Comparison of ENCODE assay signal across 13 cellular contexts in genomic region chr19:4077011-4077382, GRCh38. TPM values are rescaled to one million over a fixed set of nuclear protein-coding genes. Genes with fewer than 3 reads are reported as not detected.
DNase-seq lines count a peak whose midpoint lies in the region; ATAC-seq and TF ChIP-seq lines count a peak whose summit lies in the region.
"Had no signal": no experiment of that assay in that cellular context is flagged by ENCODE, and none has a peak within 500 bp of the region (broad histone marks: within the 10 kb centered on the region; RNA-seq: fewer than 3 reads in every experiment).

No MANE protein-coding gene starts in this region.

- H3K9me3 ChIP-seq in Peyer's patch (no peaks in the 10 kb centered on the region), heart right ventricle (no peaks in the 10 kb centered on the region), gastrocnemius medialis (no peaks in the 10 kb centered on the region)

- H3K4me1 Mint-ChIP-seq in T-helper 1 cell treated with Interleukin-12 subunit alpha and Interleukin-12 subunit beta and Interleukin-4 antibody, amounts not matched to agents 30 μg/mL and 1 μg/mL, for 36 hours (ENCODE audit: low read depth), result peaks cover 27% of the 10 kb centered on the region
- H3K4me1 Mint-ChIP-seq in type B pancreatic cell (ENCODE audit: unreplicated experiment), result peaks cover 5% of the 10 kb centered on the region

- H3K27ac ChIP-seq in Peyer's patch (peak overlapping the region; percentile 77 to 86 (median 82)), heart right ventricle (peak overlapping the region in 8 of 10 donors; percentile 87 to 95 (median 91)), gastrocnemius medialis (peak overlapping the region; percentile 0 to 80 (median 73))
- H3K27ac ChIP-seq: foreskin keratinocyte had no signal

- no peaks in the 10 kb centered on the region for H3K27me3 ChIP-seq in Peyer's patch
- H3K27me3 ChIP-seq in heart right ventricle, result no peaks in the 10 kb centered on the region
- no peaks in the 10 kb centered on the region for H3K27me3 ChIP-seq in gastrocnemius medialis
- H3K27me3 ChIP-seq: foreskin keratinocyte had no signal

- no peaks in the 10 kb centered on the region for H3K27me3 Mint-ChIP-seq in T-helper 1 cell treated with Interleukin-12 subunit alpha and Interleukin-12 subunit beta and Interleukin-4 antibody, amounts not matched to agents 30 μg/mL and 1 μg/mL, for 36 hours (ENCODE audit: low read depth)
- H3K27me3 Mint-ChIP-seq in type B pancreatic cell, result no peaks in the 10 kb centered on the region

- in situ Hi-C loops in gastrocnemius medialis (cut with MboI; ENCODE audit: low sequenced_read_pairs in 4 of 4), result no loop called here

- H3K27ac Mint-ChIP-seq in T-helper 1 cell treated with Interleukin-12 subunit alpha and Interleukin-12 subunit beta and Interleukin-4 antibody, amounts not matched to agents 30 μg/mL and 1 μg/mL, for 36 hours, result peak overlapping the region; percentile 41
- H3K27ac Mint-ChIP-seq in type B pancreatic cell, result no peak overlapping the region

- no peak overlapping the region for H3K4me3 Mint-ChIP-seq in T-helper 1 cell treated with Interleukin-12 subunit alpha and Interleukin-12 subunit beta and Interleukin-4 antibody, amounts not matched to agents 30 μg/mL and 1 μg/mL, for 36 hours
- no peak overlapping the region for H3K4me3 Mint-ChIP-seq in type B pancreatic cell

- WGBS in heart right ventricle, 2 donors, result 70 to 72% methylated on average over 3 of the region's 3 CpGs

- H3K36me3 Mint-ChIP-seq in T-helper 1 cell treated with Interleukin-12 subunit alpha and Interleukin-12 subunit beta and Interleukin-4 antibody, amounts not matched to agents 30 μg/mL and 1 μg/mL, for 36 hours (ENCODE audit: low read depth), result no peaks in the 10 kb centered on the region
- no peaks in the 10 kb centered on the region for H3K36me3 Mint-ChIP-seq in type B pancreatic cell

- TF ChIP-seq POLR2A in Peyer's patch (IDR thresholded peaks at IDR 0.05) (no peak), gastrocnemius medialis (IDR thresholded peaks at IDR 0.05) (no peak)

- no peak for DNase-seq in T-helper 1 cell
- no peak for DNase-seq in Peyer's patch
- no peak for DNase-seq in heart right ventricle
- DNase-seq in gastrocnemius medialis, result no peak
- no peak for DNase-seq in NCI-H2171 treated with DMSO at 0.1 percent for 48 hours (lab: John Stamatoyannopoulos, UW)
- DNase-seq in type B pancreatic cell (ENCODE audit: extremely low spot score, unreplicated experiment), result no peak
- no peak for DNase-seq in D341Med (ENCODE audit: low spot score)
- DNase-seq: 8988T, activated gamma-delta T cell treated with Interleukin-2 at 50 U/mL for 16 hours, cortex of kidney, foreskin keratinocyte, NCI-H1694 treated with DMSO at 0.1 percent for 48 hours had no signal

- H3K36me3 ChIP-seq in Peyer's patch (no peaks in the 10 kb centered on the region), heart right ventricle (no peaks in the 10 kb centered on the region), gastrocnemius medialis (no peaks in the 10 kb centered on the region)

- ATAC-seq in heart right ventricle (peak in 4 of 8 donors; percentile 13 to 45 (median 23)), gastrocnemius medialis (no peak)
- ATAC-seq: foreskin keratinocyte had no signal

- H3K4me1 ChIP-seq in Peyer's patch, result peaks cover 3 to 18% (median 5%) of the 10 kb centered on the region in 4 donors
- peaks cover 9 to 34% (median 18%) of the 10 kb centered on the region in 9 donors for H3K4me1 ChIP-seq in heart right ventricle
- H3K4me1 ChIP-seq in gastrocnemius medialis, result peaks cover 0 to 10% of the 10 kb centered on the region in 2 donors
- H3K4me1 ChIP-seq: foreskin keratinocyte had no signal

- intact Hi-C loops in heart right ventricle (cut with DNase I) (loop anchor here in 2 of 10 donors (5.0 kb wide), 2 partner anchors 35 to 45 kb away; partner anchors contain the start of gene MAP2K2 (in 1 of the 2)), gastrocnemius medialis (cut with DNase I; ENCODE audit: low total_unique reads) (no loop called here)

- H3K4me3 ChIP-seq in Peyer's patch (no peak overlapping the region), heart right ventricle (no peak overlapping the region), gastrocnemius medialis (no peak overlapping the region)

- no peaks in the 10 kb centered on the region for H3K9me3 Mint-ChIP-seq in T-helper 1 cell treated with Interleukin-12 subunit alpha and Interleukin-12 subunit beta and Interleukin-4 antibody, amounts not matched to agents 30 μg/mL and 1 μg/mL, for 36 hours
- no peaks in the 10 kb centered on the region for H3K9me3 Mint-ChIP-seq in type B pancreatic cell

- TF ChIP-seq CTCF in Peyer's patch (IDR thresholded peaks at IDR 0.05) (no peak), heart right ventricle (IDR thresholded peaks at IDR 0.05) (no peak), gastrocnemius medialis (IDR thresholded peaks at IDR 0.05 in 4 of 5, conservative IDR thresholded peaks at IDR 0.05 in 1 of 5) (no peak), type B pancreatic cell (conservative IDR thresholded peaks at IDR 0.05) (no peak)

RNA-seq across cellular contexts. Expression of gene ZBTB7A, which starts 10.3 kb away (rescaled TPM):
- total RNA-seq in Peyer's patch (100 to 1,000 TPM in 2 of 4 donors, 10 to 100 TPM in 2; 74.3 to 149 (median 96.1) TPM), heart right ventricle (10 to 100 TPM; 20.3 to 40.5 (median 26.3) TPM), gastrocnemius medialis (100 to 1,000 TPM in 2 of 4 donors, 10 to 100 TPM in 2; 50.0 to 104 (median 91.9) TPM), type B pancreatic cell (ENCODE audit: low replicate concordance) (21.0 and 31.0 TPM in 2 replicates)
- polyA plus RNA-seq in heart right ventricle, result 10 to 100 TPM in 1 of 2 donors, 1 to 10 TPM in 1; 9.6 to 13.2 TPM

RNA-seq across cellular contexts. Expression of gene MAP2K2, which starts 46.9 kb away (rescaled TPM):
- total RNA-seq in Peyer's patch (100 to 1,000 TPM; 168 to 283 (median 220) TPM), heart right ventricle (100 to 1,000 TPM in 5 of 10 donors, 10 to 100 TPM in 5; 91.5 to 155 (median 101) TPM), gastrocnemius medialis (100 to 1,000 TPM; 101 to 207 (median 138) TPM), type B pancreatic cell (ENCODE audit: low replicate concordance) (144 TPM in 2 replicates)
- polyA plus RNA-seq in heart right ventricle, result 100 to 1,000 TPM; 163 to 288 TPM
